In genomic region chr14:89182326-89182725, GRCh38 we compare ENCODE assay signal across 1 cellular context.
TF ChIP-seq lines count a peak whose summit lies in the region.

No MANE protein-coding gene starts in this region.

TF ChIP-seq in SK-N-SH treated with all-trans-retinoic acid at 6 μM for 48 hours, 23 proteins besides CTCF, POLR2A, EP300 and RAD21 (continued from another document):
- TF ChIP-seq RARB (CRISPR knock-in tag; IDR thresholded peaks at IDR 0.05) (no peak), BACH2 (CRISPR knock-in tag; IDR thresholded peaks at IDR 0.05; ENCODE audit: borderline replicate concordance) (no peak), ZFP30 (CRISPR knock-in tag; IDR thresholded peaks at IDR 0.05) (no peak), SNAI2 (CRISPR knock-in tag; IDR thresholded peaks at IDR 0.05) (no peak), PPARA (CRISPR knock-in tag; IDR thresholded peaks at IDR 0.05; ENCODE audit: borderline replicate concordance) (no peak)
- TF ChIP-seq, protein P1, sequence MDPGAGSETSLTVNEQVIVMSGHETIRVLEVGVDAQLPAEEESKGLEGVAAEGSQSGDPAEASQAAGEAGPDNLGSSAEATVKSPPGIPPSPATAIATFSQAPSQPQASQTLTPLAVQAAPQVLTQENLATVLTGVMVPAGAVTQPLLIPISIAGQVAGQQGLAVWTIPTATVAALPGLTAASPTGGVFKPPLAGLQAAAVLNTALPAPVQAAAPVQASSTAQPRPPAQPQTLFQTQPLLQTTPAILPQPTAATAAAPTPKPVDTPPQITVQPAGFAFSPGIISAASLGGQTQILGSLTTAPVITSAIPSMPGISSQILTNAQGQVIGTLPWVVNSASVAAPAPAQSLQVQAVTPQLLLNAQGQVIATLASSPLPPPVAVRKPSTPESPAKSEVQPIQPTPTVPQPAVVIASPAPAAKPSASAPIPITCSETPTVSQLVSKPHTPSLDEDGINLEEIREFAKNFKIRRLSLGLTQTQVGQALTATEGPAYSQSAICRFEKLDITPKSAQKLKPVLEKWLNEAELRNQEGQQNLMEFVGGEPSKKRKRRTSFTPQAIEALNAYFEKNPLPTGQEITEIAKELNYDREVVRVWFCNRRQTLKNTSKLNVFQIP (CRISPR knock-in tag; IDR thresholded peaks at IDR 0.05; ENCODE audit: borderline replicate concordance, low read depth), result no peak
TF ChIP-seq in SK-N-SH treated with all-trans-retinoic acid at 6 μM for 48 hours: peak in this region for 3.
